Comparison of ENCODE assay signal across 2 cellular contexts in the genomic region with DNA sequence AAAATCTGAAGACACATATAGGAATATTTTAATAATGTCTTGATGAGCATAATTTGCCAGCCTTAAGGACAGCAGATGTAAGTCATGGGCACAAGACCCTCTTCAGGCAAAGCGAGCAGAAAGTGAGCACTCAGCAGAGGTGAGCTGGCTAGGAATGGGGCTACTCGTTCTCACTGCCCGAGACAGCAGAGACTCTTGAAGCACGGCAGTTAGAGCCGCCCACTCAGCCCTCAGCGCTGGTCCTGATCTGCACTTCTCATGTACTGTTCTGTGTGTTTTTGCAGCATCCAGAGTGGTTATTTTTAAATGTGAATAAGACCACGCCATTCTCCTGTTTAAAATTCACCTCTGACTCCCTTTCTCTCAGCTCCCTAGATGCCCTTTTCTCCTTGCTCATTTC.
TF ChIP-seq lines count a peak whose summit lies in the region.

No MANE protein-coding gene starts in this region.

TF ChIP-seq in liver, 16 proteins besides CTCF, POLR2A, EP300 and RAD21 (continued from another document):
- TF ChIP-seq, protein P1, sequence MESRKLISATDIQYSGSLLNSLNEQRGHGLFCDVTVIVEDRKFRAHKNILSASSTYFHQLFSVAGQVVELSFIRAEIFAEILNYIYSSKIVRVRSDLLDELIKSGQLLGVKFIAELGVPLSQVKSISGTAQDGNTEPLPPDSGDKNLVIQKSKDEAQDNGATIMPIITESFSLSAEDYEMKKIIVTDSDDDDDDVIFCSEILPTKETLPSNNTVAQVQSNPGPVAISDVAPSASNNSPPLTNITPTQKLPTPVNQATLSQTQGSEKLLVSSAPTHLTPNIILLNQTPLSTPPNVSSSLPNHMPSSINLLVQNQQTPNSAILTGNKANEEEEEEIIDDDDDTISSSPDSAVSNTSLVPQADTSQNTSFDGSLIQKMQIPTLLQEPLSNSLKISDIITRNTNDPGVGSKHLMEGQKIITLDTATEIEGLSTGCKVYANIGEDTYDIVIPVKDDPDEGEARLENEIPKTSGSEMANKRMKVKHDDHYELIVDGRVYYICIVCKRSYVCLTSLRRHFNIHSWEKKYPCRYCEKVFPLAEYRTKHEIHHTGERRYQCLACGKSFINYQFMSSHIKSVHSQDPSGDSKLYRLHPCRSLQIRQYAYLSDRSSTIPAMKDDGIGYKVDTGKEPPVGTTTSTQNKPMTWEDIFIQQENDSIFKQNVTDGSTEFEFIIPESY (IDR thresholded peaks at IDR 0.05) = no peak
- TF ChIP-seq HNF4G (IDR thresholded peaks at IDR 0.05) (no peak), EGR1 (IDR thresholded peaks at IDR 0.05; ENCODE audit: low read depth in 2 of 2) (no peak), NR2F2 (IDR thresholded peaks at IDR 0.05) (no peak), GABPA (IDR thresholded peaks at IDR 0.05 in 1 of 2, conservative IDR thresholded peaks at IDR 0.05 in 1 of 2) (no peak), TAF1 (conservative IDR thresholded peaks at IDR 0.05) (no peak), YY1 (IDR thresholded peaks at IDR 0.05) (no peak), JUND (IDR thresholded peaks at IDR 0.05) (no peak)
- TF ChIP-seq, protein P2, sequence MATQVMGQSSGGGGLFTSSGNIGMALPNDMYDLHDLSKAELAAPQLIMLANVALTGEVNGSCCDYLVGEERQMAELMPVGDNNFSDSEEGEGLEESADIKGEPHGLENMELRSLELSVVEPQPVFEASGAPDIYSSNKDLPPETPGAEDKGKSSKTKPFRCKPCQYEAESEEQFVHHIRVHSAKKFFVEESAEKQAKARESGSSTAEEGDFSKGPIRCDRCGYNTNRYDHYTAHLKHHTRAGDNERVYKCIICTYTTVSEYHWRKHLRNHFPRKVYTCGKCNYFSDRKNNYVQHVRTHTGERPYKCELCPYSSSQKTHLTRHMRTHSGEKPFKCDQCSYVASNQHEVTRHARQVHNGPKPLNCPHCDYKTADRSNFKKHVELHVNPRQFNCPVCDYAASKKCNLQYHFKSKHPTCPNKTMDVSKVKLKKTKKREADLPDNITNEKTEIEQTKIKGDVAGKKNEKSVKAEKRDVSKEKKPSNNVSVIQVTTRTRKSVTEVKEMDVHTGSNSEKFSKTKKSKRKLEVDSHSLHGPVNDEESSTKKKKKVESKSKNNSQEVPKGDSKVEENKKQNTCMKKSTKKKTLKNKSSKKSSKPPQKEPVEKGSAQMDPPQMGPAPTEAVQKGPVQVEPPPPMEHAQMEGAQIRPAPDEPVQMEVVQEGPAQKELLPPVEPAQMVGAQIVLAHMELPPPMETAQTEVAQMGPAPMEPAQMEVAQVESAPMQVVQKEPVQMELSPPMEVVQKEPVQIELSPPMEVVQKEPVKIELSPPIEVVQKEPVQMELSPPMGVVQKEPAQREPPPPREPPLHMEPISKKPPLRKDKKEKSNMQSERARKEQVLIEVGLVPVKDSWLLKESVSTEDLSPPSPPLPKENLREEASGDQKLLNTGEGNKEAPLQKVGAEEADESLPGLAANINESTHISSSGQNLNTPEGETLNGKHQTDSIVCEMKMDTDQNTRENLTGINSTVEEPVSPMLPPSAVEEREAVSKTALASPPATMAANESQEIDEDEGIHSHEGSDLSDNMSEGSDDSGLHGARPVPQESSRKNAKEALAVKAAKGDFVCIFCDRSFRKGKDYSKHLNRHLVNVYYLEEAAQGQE (IDR thresholded peaks at IDR 0.05) = no peak
- TF ChIP-seq, protein P3, sequence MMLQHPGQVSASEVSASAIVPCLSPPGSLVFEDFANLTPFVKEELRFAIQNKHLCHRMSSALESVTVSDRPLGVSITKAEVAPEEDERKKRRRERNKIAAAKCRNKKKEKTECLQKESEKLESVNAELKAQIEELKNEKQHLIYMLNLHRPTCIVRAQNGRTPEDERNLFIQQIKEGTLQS (IDR thresholded peaks at IDR 0.05) = no peak

TF ChIP-seq in HepG2, 621 proteins besides CTCF, POLR2A, EP300 and RAD21:
- TF ChIP-seq, protein P4, sequence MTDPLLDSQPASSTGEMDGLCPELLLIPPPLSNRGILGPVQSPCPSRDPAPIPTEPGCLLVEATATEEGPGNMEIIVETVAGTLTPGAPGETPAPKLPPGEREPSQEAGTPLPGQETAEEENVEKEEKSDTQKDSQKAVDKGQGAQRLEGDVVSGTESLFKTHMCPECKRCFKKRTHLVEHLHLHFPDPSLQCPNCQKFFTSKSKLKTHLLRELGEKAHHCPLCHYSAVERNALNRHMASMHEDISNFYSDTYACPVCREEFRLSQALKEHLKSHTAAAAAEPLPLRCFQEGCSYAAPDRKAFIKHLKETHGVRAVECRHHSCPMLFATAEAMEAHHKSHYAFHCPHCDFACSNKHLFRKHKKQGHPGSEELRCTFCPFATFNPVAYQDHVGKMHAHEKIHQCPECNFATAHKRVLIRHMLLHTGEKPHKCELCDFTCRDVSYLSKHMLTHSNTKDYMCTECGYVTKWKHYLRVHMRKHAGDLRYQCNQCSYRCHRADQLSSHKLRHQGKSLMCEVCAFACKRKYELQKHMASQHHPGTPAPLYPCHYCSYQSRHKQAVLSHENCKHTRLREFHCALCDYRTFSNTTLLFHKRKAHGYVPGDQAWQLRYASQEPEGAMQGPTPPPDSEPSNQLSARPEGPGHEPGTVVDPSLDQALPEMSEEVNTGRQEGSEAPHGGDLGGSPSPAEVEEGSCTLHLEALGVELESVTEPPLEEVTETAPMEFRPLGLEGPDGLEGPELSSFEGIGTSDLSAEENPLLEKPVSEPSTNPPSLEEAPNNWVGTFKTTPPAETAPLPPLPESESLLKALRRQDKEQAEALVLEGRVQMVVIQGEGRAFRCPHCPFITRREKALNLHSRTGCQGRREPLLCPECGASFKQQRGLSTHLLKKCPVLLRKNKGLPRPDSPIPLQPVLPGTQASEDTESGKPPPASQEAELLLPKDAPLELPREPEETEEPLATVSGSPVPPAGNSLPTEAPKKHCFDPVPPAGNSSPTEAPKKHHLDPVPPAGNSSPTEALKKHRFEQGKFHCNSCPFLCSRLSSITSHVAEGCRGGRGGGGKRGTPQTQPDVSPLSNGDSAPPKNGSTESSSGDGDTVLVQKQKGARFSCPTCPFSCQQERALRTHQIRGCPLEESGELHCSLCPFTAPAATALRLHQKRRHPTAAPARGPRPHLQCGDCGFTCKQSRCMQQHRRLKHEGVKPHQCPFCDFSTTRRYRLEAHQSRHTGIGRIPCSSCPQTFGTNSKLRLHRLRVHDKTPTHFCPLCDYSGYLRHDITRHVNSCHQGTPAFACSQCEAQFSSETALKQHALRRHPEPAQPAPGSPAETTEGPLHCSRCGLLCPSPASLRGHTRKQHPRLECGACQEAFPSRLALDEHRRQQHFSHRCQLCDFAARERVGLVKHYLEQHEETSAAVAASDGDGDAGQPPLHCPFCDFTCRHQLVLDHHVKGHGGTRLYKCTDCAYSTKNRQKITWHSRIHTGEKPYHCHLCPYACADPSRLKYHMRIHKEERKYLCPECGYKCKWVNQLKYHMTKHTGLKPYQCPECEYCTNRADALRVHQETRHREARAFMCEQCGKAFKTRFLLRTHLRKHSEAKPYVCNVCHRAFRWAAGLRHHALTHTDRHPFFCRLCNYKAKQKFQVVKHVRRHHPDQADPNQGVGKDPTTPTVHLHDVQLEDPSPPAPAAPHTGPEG (CRISPR knock-in tag; IDR thresholded peaks at IDR 0.05) = no peak
- TF ChIP-seq REPIN1 (CRISPR knock-in tag; IDR thresholded peaks at IDR 0.05; ENCODE audit: borderline replicate concordance, low read depth) (no peak), ZNF777 (CRISPR knock-in tag; IDR thresholded peaks at IDR 0.05) (no peak), ZBTB21 (CRISPR knock-in tag; IDR thresholded peaks at IDR 0.05) (no peak), RCOR2 (CRISPR knock-in tag; IDR thresholded peaks at IDR 0.05) (no peak), CHCHD3 (CRISPR knock-in tag; IDR thresholded peaks at IDR 0.05) (no peak), NBN (conservative IDR thresholded peaks at IDR 0.05) (no peak), ZNF772 (CRISPR knock-in tag; IDR thresholded peaks at IDR 0.05) (no peak), ZNF75D (CRISPR knock-in tag; IDR thresholded peaks at IDR 0.05; ENCODE audit: borderline replicate concordance) (no peak), ETV6 (CRISPR knock-in tag; conservative IDR thresholded peaks at IDR 0.05) (no peak), SP4 (CRISPR knock-in tag; IDR thresholded peaks at IDR 0.05) (no peak), AGO2 (optimal IDR thresholded peaks at IDR 0.05; ENCODE audit: low read depth, low read length) (no peak), ELF4 (CRISPR knock-in tag; IDR thresholded peaks at IDR 0.05; ENCODE audit: borderline replicate concordance) (no peak), ARNT2 (CRISPR knock-in tag; IDR thresholded peaks at IDR 0.05; ENCODE audit: low read depth) (no peak), SMAD1 (CRISPR knock-in tag; IDR thresholded peaks at IDR 0.05; ENCODE audit: borderline replicate concordance, low read depth) (no peak)
- TF ChIP-seq, protein P5, sequence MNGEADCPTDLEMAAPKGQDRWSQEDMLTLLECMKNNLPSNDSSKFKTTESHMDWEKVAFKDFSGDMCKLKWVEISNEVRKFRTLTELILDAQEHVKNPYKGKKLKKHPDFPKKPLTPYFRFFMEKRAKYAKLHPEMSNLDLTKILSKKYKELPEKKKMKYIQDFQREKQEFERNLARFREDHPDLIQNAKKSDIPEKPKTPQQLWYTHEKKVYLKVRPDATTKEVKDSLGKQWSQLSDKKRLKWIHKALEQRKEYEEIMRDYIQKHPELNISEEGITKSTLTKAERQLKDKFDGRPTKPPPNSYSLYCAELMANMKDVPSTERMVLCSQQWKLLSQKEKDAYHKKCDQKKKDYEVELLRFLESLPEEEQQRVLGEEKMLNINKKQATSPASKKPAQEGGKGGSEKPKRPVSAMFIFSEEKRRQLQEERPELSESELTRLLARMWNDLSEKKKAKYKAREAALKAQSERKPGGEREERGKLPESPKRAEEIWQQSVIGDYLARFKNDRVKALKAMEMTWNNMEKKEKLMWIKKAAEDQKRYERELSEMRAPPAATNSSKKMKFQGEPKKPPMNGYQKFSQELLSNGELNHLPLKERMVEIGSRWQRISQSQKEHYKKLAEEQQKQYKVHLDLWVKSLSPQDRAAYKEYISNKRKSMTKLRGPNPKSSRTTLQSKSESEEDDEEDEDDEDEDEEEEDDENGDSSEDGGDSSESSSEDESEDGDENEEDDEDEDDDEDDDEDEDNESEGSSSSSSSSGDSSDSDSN (CRISPR knock-in tag; IDR thresholded peaks at IDR 0.05) = no peak
- TF ChIP-seq, protein P6, sequence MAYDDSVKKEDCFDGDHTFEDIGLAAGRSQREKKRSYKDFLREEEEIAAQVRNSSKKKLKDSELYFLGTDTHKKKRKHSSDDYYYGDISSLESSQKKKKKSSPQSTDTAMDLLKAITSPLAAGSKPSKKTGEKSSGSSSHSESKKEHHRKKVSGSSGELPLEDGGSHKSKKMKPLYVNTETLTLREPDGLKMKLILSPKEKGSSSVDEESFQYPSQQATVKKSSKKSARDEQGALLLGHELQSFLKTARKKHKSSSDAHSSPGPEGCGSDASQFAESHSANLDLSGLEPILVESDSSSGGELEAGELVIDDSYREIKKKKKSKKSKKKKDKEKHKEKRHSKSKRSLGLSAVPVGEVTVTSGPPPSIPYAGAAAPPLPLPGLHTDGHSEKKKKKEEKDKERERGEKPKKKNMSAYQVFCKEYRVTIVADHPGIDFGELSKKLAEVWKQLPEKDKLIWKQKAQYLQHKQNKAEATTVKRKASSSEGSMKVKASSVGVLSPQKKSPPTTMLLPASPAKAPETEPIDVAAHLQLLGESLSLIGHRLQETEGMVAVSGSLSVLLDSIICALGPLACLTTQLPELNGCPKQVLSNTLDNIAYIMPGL (CRISPR knock-in tag; IDR thresholded peaks at IDR 0.05; ENCODE audit: borderline replicate concordance in 1 of 2, low read depth in 1 of 2) = no peak
- TF ChIP-seq, protein P7, sequence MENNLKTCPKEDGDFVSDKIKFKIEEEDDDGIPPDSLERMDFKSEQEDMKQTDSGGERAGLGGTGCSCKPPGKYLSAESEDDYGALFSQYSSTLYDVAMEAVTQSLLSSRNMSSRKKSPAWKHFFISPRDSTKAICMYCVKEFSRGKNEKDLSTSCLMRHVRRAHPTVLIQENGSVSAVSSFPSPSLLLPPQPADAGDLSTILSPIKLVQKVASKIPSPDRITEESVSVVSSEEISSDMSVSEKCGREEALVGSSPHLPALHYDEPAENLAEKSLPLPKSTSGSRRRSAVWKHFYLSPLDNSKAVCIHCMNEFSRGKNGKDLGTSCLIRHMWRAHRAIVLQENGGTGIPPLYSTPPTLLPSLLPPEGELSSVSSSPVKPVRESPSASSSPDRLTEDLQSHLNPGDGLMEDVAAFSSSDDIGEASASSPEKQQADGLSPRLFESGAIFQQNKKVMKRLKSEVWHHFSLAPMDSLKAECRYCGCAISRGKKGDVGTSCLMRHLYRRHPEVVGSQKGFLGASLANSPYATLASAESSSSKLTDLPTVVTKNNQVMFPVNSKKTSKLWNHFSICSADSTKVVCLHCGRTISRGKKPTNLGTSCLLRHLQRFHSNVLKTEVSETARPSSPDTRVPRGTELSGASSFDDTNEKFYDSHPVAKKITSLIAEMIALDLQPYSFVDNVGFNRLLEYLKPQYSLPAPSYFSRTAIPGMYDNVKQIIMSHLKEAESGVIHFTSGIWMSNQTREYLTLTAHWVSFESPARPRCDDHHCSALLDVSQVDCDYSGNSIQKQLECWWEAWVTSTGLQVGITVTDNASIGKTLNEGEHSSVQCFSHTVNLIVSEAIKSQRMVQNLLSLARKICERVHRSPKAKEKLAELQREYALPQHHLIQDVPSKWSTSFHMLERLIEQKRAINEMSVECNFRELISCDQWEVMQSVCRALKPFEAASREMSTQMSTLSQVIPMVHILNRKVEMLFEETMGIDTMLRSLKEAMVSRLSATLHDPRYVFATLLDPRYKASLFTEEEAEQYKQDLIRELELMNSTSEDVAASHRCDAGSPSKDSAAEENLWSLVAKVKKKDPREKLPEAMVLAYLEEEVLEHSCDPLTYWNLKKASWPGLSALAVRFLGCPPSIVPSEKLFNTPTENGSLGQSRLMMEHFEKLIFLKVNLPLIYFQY (CRISPR knock-in tag; IDR thresholded peaks at IDR 0.05; ENCODE audit: borderline replicate concordance) = no peak
